Comparison of ENCODE assay signal across 8 cellular contexts in the genomic region with DNA sequence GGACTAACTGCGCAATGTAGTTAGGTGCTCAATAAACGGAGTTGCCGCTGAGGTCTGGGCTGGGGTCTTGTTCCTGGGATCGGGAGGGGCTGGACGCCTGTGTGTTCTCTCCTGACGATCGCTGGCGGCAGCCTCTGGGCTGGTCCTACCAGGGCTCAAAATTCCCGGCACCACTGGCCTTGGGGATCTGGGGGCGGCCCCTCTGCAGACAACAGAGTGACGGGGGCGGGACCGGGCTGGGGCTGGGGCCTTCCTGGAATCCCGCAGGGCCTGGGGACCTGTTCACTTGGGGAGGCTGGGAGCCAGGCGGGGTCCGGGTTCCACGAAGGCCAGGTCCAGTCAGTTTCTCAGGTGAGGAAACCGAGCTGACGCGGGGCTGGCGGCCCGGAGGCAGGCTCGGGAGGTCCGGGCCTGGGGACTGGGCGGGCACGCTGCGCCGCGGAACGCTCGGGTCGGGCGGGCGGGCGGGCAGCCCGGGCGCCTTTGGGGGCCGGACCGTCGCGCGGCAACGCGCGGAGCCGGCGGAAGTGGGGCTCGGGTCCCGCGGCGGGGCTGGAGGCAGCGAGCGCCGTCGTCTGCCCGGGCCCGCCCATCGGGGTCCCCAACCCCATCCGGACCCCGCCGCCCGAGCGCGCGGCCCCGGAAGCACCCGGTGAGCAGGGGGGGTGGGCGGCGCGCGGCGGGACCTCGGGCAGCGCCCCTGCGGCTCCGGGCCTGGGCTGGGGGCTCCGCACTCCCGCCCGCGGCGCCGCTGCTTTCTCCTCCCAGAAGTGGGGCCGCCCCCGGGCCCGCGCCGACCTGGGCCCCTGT. TPM values are rescaled to one million over a fixed set of nuclear protein-coding genes. Genes with fewer than 3 reads are reported as not detected.
A peak's percentile ranks its signal among the peaks of the same experiment; 100 is the strongest.
DNase-seq lines count a peak whose midpoint lies in the region; ATAC-seq, FAIRE-seq and TF ChIP-seq lines count a peak whose summit lies in the region.

TSS of gene PIGQ (plus strand) at position 524 of the 810 bp plus-strand sequence. CDS start 4,107 bp downstream, outside the sequence.

- peak within 1 kb of the TSS; percentile 92 for H3K4me3 Mint-ChIP-seq in T-helper 17 cell

- intact Hi-C loops in left cardiac atrium (cut with DNase I) (loop anchor here in 1 of 2 donors (5.0 kb wide), 1 partner anchor 93 kb away; no protein-coding TSS in a partner anchor), prostate gland (cut with DNase I) (no loop called here)

- peak within 1 kb of the TSS; percentile 93 for H3K27ac Mint-ChIP-seq in T-helper 17 cell

- H3K36me3 ChIP-seq in prostate gland = peaks cover 3 to 7% of the 10 kb centered on the region in 2 donors

- H3K27ac ChIP-seq in prostate gland = peak within 1 kb of the TSS; percentile 71

- no peaks in the 10 kb centered on the region for H3K27me3 ChIP-seq in prostate gland (replicated peaks; ENCODE audit: insufficient read depth)

- no peak for TF ChIP-seq POLR2A in prostate gland (IDR thresholded peaks at IDR 0.05)

- DNase-seq in NCI-H1436 (lab: John Stamatoyannopoulos, UW) = peak; percentile 22
- DNase-seq in NCI-H1436 treated with DMSO at 0.1 percent for 48 hours (lab: John Stamatoyannopoulos, UW) = no peak
- DNase-seq in T-helper 17 cell = peak; percentile 46 to 69 (median 67)
- peak in 48 of 56 donors; percentile 17 to 77 (median 52) for DNase-seq in amygdala (lab: John Stamatoyannopoulos, UW)
- DNase-seq in left cardiac atrium = peak; percentile 81
- peak; percentile 40 for DNase-seq in prostate gland (ENCODE audit: low spot score)
- peak; percentile 90 for DNase-seq in urothelium cell line (ENCODE audit: low spot score)

- no peaks in the 10 kb centered on the region for H3K27me3 Mint-ChIP-seq in T-helper 17 cell

- no peaks in the 10 kb centered on the region for H3K9me3 ChIP-seq in T-helper 17 cell (ENCODE audit: control insufficient read depth, low read length, poor library complexity, severe bottlenecking)
- no peaks in the 10 kb centered on the region for H3K9me3 ChIP-seq in prostate gland

- WGBS in prostate gland = 3% methylated on average over 35 of the region's 87 CpGs

- H3K4me3 ChIP-seq in prostate gland = peak within 1 kb of the TSS; percentile 84 to 94

- TF ChIP-seq CTCF in prostate gland (IDR thresholded peaks at IDR 0.05) = no peak

- peak; percentile 47 for ATAC-seq in HG03460 (IDR thresholded peaks at IDR 0.05; ENCODE audit: unreplicated experiment)
- peak; percentile 75 for ATAC-seq in T-helper 17 cell
- peak; percentile 62 to 75 for ATAC-seq in left cardiac atrium

- H3K36me3 Mint-ChIP-seq in T-helper 17 cell (ENCODE audit: low read depth) = no peaks in the 10 kb centered on the region

- H3K4me1 Mint-ChIP-seq in T-helper 17 cell = peaks cover 27% of the 10 kb centered on the region

- FAIRE-seq in urothelium cell line (lab: Jason Lieb, UNC) = no peak

- no peaks in the 10 kb centered on the region for H3K4me1 ChIP-seq in prostate gland (replicated peaks)

RNA-seq across cellular contexts. Expression of gene PIGQ, which starts in this region (rescaled TPM):
- 10 to 100 TPM; 25.6 to 32.4 TPM for total RNA-seq in T-helper 17 cell
- total RNA-seq in left cardiac atrium = 10 to 100 TPM; 19.1 to 21.3 TPM
- total RNA-seq in prostate gland = 10 to 100 TPM; 70.1 to 85.8 TPM
